8 cellular contexts compared by ENCODE assay signal in the genomic region with DNA sequence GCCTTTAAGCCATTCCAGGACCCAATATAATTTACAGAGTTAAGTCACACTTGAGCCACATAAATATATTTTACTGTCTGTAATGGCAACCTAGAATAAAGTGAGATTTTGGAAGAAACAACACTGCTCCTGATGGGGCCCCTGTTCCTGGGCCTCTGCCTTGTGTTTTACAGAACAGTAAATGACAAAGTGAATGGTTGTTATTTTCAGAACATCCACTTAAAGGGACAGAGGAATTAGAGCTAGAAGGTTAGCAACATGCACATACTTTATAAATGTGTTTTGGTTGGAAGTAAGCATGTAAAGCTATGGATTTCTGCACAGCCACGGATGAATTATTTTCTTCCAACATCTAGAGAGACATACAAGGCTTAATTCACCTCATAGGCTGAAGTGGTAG. TPM values are rescaled to one million over a fixed set of nuclear protein-coding genes. Genes with fewer than 3 reads are reported as not detected.
DNase-seq lines count a peak whose midpoint lies in the region; ATAC-seq lines count a peak whose summit lies in the region.

No MANE protein-coding gene starts in this region.

- 9% methylated on average over 1 of the region's 1 CpG for WGBS in thymus

- H3K4me3 Mint-ChIP-seq in activated naive CD4-positive, alpha-beta T cell treated with anti-CD3 and anti-CD28 coated beads, Interleukin-2, amount 10 ng/mL, durations not matched to agents 7 days and 5 days, result peak overlapping the region; percentile 99
- peak overlapping the region; percentile 88 for H3K4me3 Mint-ChIP-seq in activated naive CD8-positive, alpha-beta T cell treated with anti-CD3 and anti-CD28 coated beads, Interleukin-2, amount 50 U/mL, for 24 hours
- peak overlapping the region; percentile 100 for H3K4me3 Mint-ChIP-seq in memory B cell

- no peak overlapping the region for H3K27ac ChIP-seq in thymus (ENCODE audit: low read depth)

- no peaks in the 10 kb centered on the region for H3K27me3 Mint-ChIP-seq in activated naive CD4-positive, alpha-beta T cell treated with anti-CD3 and anti-CD28 coated beads, Interleukin-2, amount 10 ng/mL, durations not matched to agents 7 days and 5 days
- H3K27me3 Mint-ChIP-seq in activated naive CD8-positive, alpha-beta T cell treated with anti-CD3 and anti-CD28 coated beads, Interleukin-2, amount 50 U/mL, for 24 hours, result no peaks in the 10 kb centered on the region
- H3K27me3 Mint-ChIP-seq in memory B cell, result no peaks in the 10 kb centered on the region

- peaks cover 10% of the 10 kb centered on the region for H3K4me1 ChIP-seq in thymus (ENCODE audit: control insufficient read depth, insufficient read depth, low read length)

- CTCF ChIA-PET in activated naive CD4-positive, alpha-beta T cell treated with anti-CD3 and anti-CD28 coated beads, Interleukin-2, amount 10 ng/mL, durations not matched to agents 7 days and 5 days (lab: Charles Lee), result interaction anchor here (1.0 to 1.6 kb wide), 3 partner anchors 31 to 636 kb away, joined by 3 to 6 read pairs (median 3); no protein-coding TSS in a partner anchor

- no peak for ATAC-seq in activated naive CD8-positive, alpha-beta T cell treated with anti-CD3 and anti-CD28 coated beads, Interleukin-2, amount 50 U/mL, for 24 hours
- no peak for ATAC-seq in memory B cell (ENCODE audit: low read depth)

- H3K36me3 Mint-ChIP-seq in activated naive CD4-positive, alpha-beta T cell treated with anti-CD3 and anti-CD28 coated beads, Interleukin-2, amount 10 ng/mL, durations not matched to agents 7 days and 5 days, result peaks cover 73% of the 10 kb centered on the region
- H3K36me3 Mint-ChIP-seq in activated naive CD8-positive, alpha-beta T cell treated with anti-CD3 and anti-CD28 coated beads, Interleukin-2, amount 50 U/mL, for 24 hours (ENCODE audit: low read depth), result peaks cover 72% of the 10 kb centered on the region
- peaks cover 2% of the 10 kb centered on the region for H3K36me3 Mint-ChIP-seq in memory B cell

- H3K9me3 ChIP-seq in thymus (ENCODE audit: control insufficient read depth), result no peaks in the 10 kb centered on the region

- no peak for DNase-seq in activated naive CD4-positive, alpha-beta T cell treated with anti-CD3 and anti-CD28 coated beads, Interleukin-2, amount 10 ng/mL, durations not matched to agents 7 days and 5 days
- no peak for DNase-seq in activated naive CD4-positive, alpha-beta T cell treated with Interleukin-2 at 50 U/mL for 16 hours
- DNase-seq in activated naive CD8-positive, alpha-beta T cell treated with anti-CD3 and anti-CD28 coated beads, Interleukin-2, amount 50 U/mL, for 24 hours, result no peak
- DNase-seq in memory B cell (ENCODE audit: low spot score in 2 of 2) (no peak), H7 (no peak), NCI-H2171 (lab: John Stamatoyannopoulos, UW) (no peak), NCI-H345 treated with DMSO at 0.1 percent for 48 hours (lab: John Stamatoyannopoulos, UW; ENCODE audit: unreplicated experiment) (no peak)

- H3K27me3 ChIP-seq in thymus (ENCODE audit: control insufficient read depth, insufficient read depth), result no peaks in the 10 kb centered on the region
- H3K27me3 ChIP-seq in H7 (ENCODE audit: control insufficient read depth, insufficient read depth, low read length), result peaks cover 41% of the 10 kb centered on the region

- H3K36me3 ChIP-seq in thymus (ENCODE audit: control insufficient read depth, insufficient read depth) (peaks cover 7% of the 10 kb centered on the region), H7 (replicated peaks; ENCODE audit: control insufficient read depth, insufficient read depth, low read length) (no peaks in the 10 kb centered on the region)

- H3K27ac Mint-ChIP-seq in activated naive CD4-positive, alpha-beta T cell treated with anti-CD3 and anti-CD28 coated beads, Interleukin-2, amount 10 ng/mL, durations not matched to agents 7 days and 5 days, result peak overlapping the region; percentile 72
- H3K27ac Mint-ChIP-seq in activated naive CD8-positive, alpha-beta T cell treated with anti-CD3 and anti-CD28 coated beads, Interleukin-2, amount 50 U/mL, for 24 hours, result peak overlapping the region; percentile 98
- H3K27ac Mint-ChIP-seq in memory B cell, result peak overlapping the region; percentile 99

- peak overlapping the region; percentile 88 for H3K4me3 ChIP-seq in thymus (ENCODE audit: low read length)
- H3K4me3 ChIP-seq in H7 (ENCODE audit: insufficient read depth, low read depth, low read length), result no peak overlapping the region

- no peaks in the 10 kb centered on the region for H3K9me3 Mint-ChIP-seq in activated naive CD4-positive, alpha-beta T cell treated with anti-CD3 and anti-CD28 coated beads, Interleukin-2, amount 10 ng/mL, durations not matched to agents 7 days and 5 days
- no peaks in the 10 kb centered on the region for H3K9me3 Mint-ChIP-seq in activated naive CD8-positive, alpha-beta T cell treated with anti-CD3 and anti-CD28 coated beads, Interleukin-2, amount 50 U/mL, for 24 hours
- H3K9me3 Mint-ChIP-seq in memory B cell, result no peaks in the 10 kb centered on the region

- H3K4me1 Mint-ChIP-seq in activated naive CD4-positive, alpha-beta T cell treated with anti-CD3 and anti-CD28 coated beads, Interleukin-2, amount 10 ng/mL, durations not matched to agents 7 days and 5 days, result peaks cover 55% of the 10 kb centered on the region
- H3K4me1 Mint-ChIP-seq in activated naive CD8-positive, alpha-beta T cell treated with anti-CD3 and anti-CD28 coated beads, Interleukin-2, amount 50 U/mL, for 24 hours, result peaks cover 57% of the 10 kb centered on the region
- peaks cover 60% of the 10 kb centered on the region for H3K4me1 Mint-ChIP-seq in memory B cell

RNA-seq across cellular contexts. Expression of a gene that starts 3.6 kb away (rescaled TPM):
- polyA plus RNA-seq in thymus, result 25.2 TPM
- 0.07 and 0.31 TPM in 2 replicates for total RNA-seq in H7 (2014; rRNA removed; shearing (Covaris generic))
